14 cellular contexts compared by ENCODE assay signal in genomic region chr1:223102797-223103533, GRCh38. TPM values are rescaled to one million over a fixed set of nuclear protein-coding genes. Genes with fewer than 3 reads are reported as not detected.
DNase-seq lines count a peak whose midpoint lies in the region; ATAC-seq, FAIRE-seq and TF ChIP-seq lines count a peak whose summit lies in the region.
"Had no signal": no experiment of that assay in that cellular context is flagged by ENCODE, and none has a peak within 500 bp of the region (broad histone marks: within the 10 kb centered on the region; RNA-seq: fewer than 3 reads in every experiment).

No MANE protein-coding gene starts in this region.

- TF ChIP-seq EP300 in esophagus muscularis mucosa (IDR thresholded peaks at IDR 0.05): no peak

- H3K4me3 ChIP-seq in right atrium auricular region: no peak overlapping the region
- H3K4me3 ChIP-seq in kidney (ENCODE audit: low read length in 2 of 2): peak overlapping the region in 1 of 2 donors; percentile 36
- no peak overlapping the region for H3K4me3 ChIP-seq in osteoblast (ENCODE audit: insufficient read depth, low read length)
- no peak overlapping the region for H3K4me3 ChIP-seq in esophagus muscularis mucosa
- H3K4me3 ChIP-seq: right lobe of liver, tibial nerve had no signal

- no peak overlapping the region for H3K4me2 ChIP-seq in osteoblast (ENCODE audit: insufficient read depth, low read length)

- H3K27me3 ChIP-seq in right atrium auricular region: no peaks in the 10 kb centered on the region
- H3K27me3 ChIP-seq in osteoblast (ENCODE audit: insufficient read depth, low read length): peaks cover 24% of the 10 kb centered on the region
- H3K27me3 ChIP-seq in esophagus muscularis mucosa: no peaks in the 10 kb centered on the region
- H3K27me3 ChIP-seq: right lobe of liver, tibial nerve had no signal

- peaks cover 0 to 7% of the 10 kb centered on the region in 2 donors for H3K9me3 ChIP-seq in right atrium auricular region
- peaks cover 0 to 6% of the 10 kb centered on the region in 2 donors for H3K9me3 ChIP-seq in kidney (ENCODE audit: control insufficient read depth in 1 of 2, low read length in 2 of 2)
- peaks cover 2% of the 10 kb centered on the region for H3K9me3 ChIP-seq in osteoblast (ENCODE audit: low read depth, low read length)
- H3K9me3 ChIP-seq in esophagus muscularis mucosa: no peaks in the 10 kb centered on the region
- H3K9me3 ChIP-seq: right lobe of liver had no signal

- no peak for FAIRE-seq in kidney (lab: Jason Lieb, UNC)

- H3K27ac ChIP-seq in right atrium auricular region (no peak overlapping the region), kidney (ENCODE audit: low read depth in 2 of 2, low read length in 2 of 2) (peak overlapping the region in 1 of 2 donors; percentile 84), osteoblast (ENCODE audit: low read depth, low read length) (no peak overlapping the region), esophagus muscularis mucosa (replicated peaks in 1 of 4) (no peak overlapping the region)
- H3K27ac ChIP-seq: right lobe of liver, tibial nerve had no signal

- intact Hi-C loops in Right ventricle myocardium inferior (cut with DNase I) (no loop called here), kidney (cut with DNase I) (no loop called here), esophagus muscularis mucosa (cut with DNase I) (no loop called here)

- DNase-seq in Right ventricle myocardium inferior (ENCODE audit: missing footprints) (no peak), right atrium auricular region (ENCODE audit: low spot score) (no peak), SHP77 treated with DMSO at 0.1 percent for 48 hours (lab: John Stamatoyannopoulos, UW) (peak; percentile 99), kidney (no peak), osteoblast (ENCODE audit: insufficient read length, low spot score, missing footprints) (no peak), GM10266 (ENCODE audit: extremely low spot score) (no peak), esophagus muscularis mucosa (ENCODE audit: extremely low spot score) (no peak)
- DNase-seq in stimulated activated naive CD4-positive, alpha-beta T cell (lab: John Stamatoyannopoulos, UW): no peak
- DNase-seq: activated B cell treated with CpG ODN at 0.5 μM for 24 hours; amygdala; effector CD8-positive, alpha-beta T cell; head of caudate nucleus; right lobe of liver had no signal

- peak; percentile 57 for ATAC-seq in Right ventricle myocardium inferior

- H4K20me1 ChIP-seq in osteoblast (ENCODE audit: insufficient read depth, low read length): no peaks in the 10 kb centered on the region

- TF ChIP-seq POLR2A in esophagus muscularis mucosa (IDR thresholded peaks at IDR 0.05; ENCODE audit: low read depth): no peak

- no peaks in the 10 kb centered on the region for H3K36me3 ChIP-seq in right atrium auricular region
- H3K36me3 ChIP-seq in kidney (ENCODE audit: control insufficient read depth in 1 of 2, insufficient read depth in 2 of 2, low read length in 2 of 2): no peaks in the 10 kb centered on the region
- H3K36me3 ChIP-seq in osteoblast (ENCODE audit: insufficient read depth, low read length): no peaks in the 10 kb centered on the region
- no peaks in the 10 kb centered on the region for H3K36me3 ChIP-seq in esophagus muscularis mucosa
- H3K36me3 ChIP-seq: right lobe of liver, tibial nerve had no signal

- peak overlapping the region; percentile 15 to 38 for H3K9ac ChIP-seq in kidney (ENCODE audit: low read length in 2 of 2)

- H2AFZ ChIP-seq in osteoblast (ENCODE audit: low read length): no peak overlapping the region

- TF ChIP-seq CTCF in right atrium auricular region (IDR thresholded peaks at IDR 0.05): no peak
- TF ChIP-seq CTCF in kidney (IDR thresholded peaks at IDR 0.05; ENCODE audit: borderline replicate concordance, extremely low read depth, insufficient read depth): no peak
- TF ChIP-seq CTCF in osteoblast (IDR thresholded peaks at IDR 0.05; ENCODE audit: extremely low read depth, low read depth, low read length): no peak
- no peak for TF ChIP-seq CTCF in GM10266 (IDR thresholded peaks at IDR 0.05; ENCODE audit: control insufficient read depth, insufficient read depth, low read depth, missing control alignments)
- no peak for TF ChIP-seq CTCF in esophagus muscularis mucosa (IDR thresholded peaks at IDR 0.05)

- no peaks in the 10 kb centered on the region for H3K79me2 ChIP-seq in osteoblast (ENCODE audit: insufficient read depth, low read length)

- 56% methylated on average over 10 of the region's 10 CpGs for WGBS in esophagus muscularis mucosa

- H3K4me1 ChIP-seq in right atrium auricular region (peaks cover 0 to 9% of the 10 kb centered on the region in 2 donors), kidney (ENCODE audit: control insufficient read depth in 1 of 2, insufficient read depth in 1 of 2, low read depth in 1 of 2, low read length in 2 of 2) (peaks cover 0 to 3% of the 10 kb centered on the region in 2 donors), osteoblast (ENCODE audit: insufficient read depth, low read length) (no peaks in the 10 kb centered on the region), esophagus muscularis mucosa (peaks cover 0 to 10% (median 0%) of the 10 kb centered on the region in 4 donors)
- H3K4me1 ChIP-seq: right lobe of liver, tibial nerve had no signal

RNA-seq across cellular contexts. Expression of gene TLR5, which starts 40.1 kb away (rescaled TPM):
- total RNA-seq in Right ventricle myocardium inferior (3.1 TPM), right atrium auricular region (1 to 10 TPM; 1.0 to 3.6 TPM), kidney (31.3 TPM), osteoblast (under 0.01 and 0.88 TPM in 2 replicates), esophagus muscularis mucosa (1 to 10 TPM; 2.8 to 8.3 (median 6.1) TPM)
- 3.7 TPM for polyA plus RNA-seq in kidney (ENCODE audit: insufficient read depth, low read depth, low replicate concordance)
- total RNA-seq: activated B cell treated with CpG ODN at 0.5 μM for 24 hours had no signal
